26 cellular contexts compared by ENCODE assay signal in the genomic region with DNA sequence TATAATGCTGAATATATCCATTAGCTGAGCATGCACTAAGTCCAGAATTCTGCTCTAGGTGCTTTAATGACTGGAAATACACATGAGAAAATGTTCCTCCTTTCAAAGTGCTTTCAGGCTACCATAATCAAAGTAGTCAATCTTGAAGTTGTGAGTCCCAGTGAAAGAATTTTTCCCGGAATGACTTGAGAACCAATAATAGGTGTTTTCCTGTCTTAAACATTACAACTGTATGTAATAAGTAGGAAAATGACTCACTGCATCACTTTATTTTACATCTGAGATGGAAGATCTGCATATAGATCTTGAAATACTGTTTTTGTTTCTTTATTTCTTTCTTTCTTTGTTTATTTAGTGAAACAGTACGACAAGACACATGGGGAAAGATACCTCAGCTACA.
"Had no signal": no experiment of that assay in that cellular context is flagged by ENCODE, and none has a peak within 500 bp of the region (broad histone marks: within the 10 kb centered on the region; RNA-seq: fewer than 3 reads in every experiment).

No MANE protein-coding gene starts in this region.

- ATAC-seq: activated CD8-positive, alpha-beta T cell treated with anti-CD3 and anti-CD28 coated beads, Interleukin-2, amount 10 ng/mL, durations not matched to agents 7 days and 5 days; activated naive CD4-positive, alpha-beta T cell treated with anti-CD3 and anti-CD28 coated beads, Interleukin-2, amount 50 U/mL, for 72 hours; activated T-helper 17 cell treated with anti-CD3 and anti-CD28 coated beads, Interleukin-2, amount 50 U/mL, for 72 hours; left lung; naive thymus-derived CD8-positive, alpha-beta T cell; sciatic nerve; stimulated activated naive B cell treated with anti-CD40 and anti-IgM and Interleukin-4, amounts not matched to agents 10 μg/mL and 1 μg/mL and 100 μg/mL, for 72 hours had no signal

- H3K79me2 ChIP-seq: hepatocyte had no signal

- H3K9ac ChIP-seq: neural progenitor cell had no signal

- H3K9me3 ChIP-seq: left lung, transverse colon had no signal

- DNase-seq: activated CD4-positive, alpha-beta T cell treated with anti-CD3 and anti-CD28 coated beads, Interleukin-2, amount 50 U/mL, for 1 hour; activated CD4-positive, CD25-positive, alpha-beta regulatory T cell treated with anti-CD3 and anti-CD28 coated beads, Interleukin-2, amount 50 U/mL, for 72 hours; activated CD8-positive, alpha-beta T cell treated with anti-CD3 and anti-CD28 coated beads, Interleukin-2, amount 10 ng/mL, durations not matched to agents 7 days and 5 days; aorta; brain microvascular endothelial cell; endodermal cell; erythroblast; foreskin melanocyte; immature natural killer cell; kidney glomerular epithelial cell; left lung; naive thymus-derived CD8-positive, alpha-beta T cell; posterior cingulate gyrus; small intestine; stimulated activated CD4-positive, alpha-beta T cell treated with anti-CD3 and anti-CD28 coated beads, Interleukin-15, amount 100 ng/mL, for 24 hours; stimulated activated CD8-positive, alpha-beta memory T cell treated with anti-CD3 and anti-CD28 coated beads, Interleukin-4, amount 100 ng/mL, for 48 hours; stimulated activated naive B cell treated with anti-CD40 and anti-IgM and Interleukin-4, amounts not matched to agents 10 μg/mL and 1 μg/mL and 100 μg/mL, for 72 hours; transverse colon had no signal

- H3K27me3 ChIP-seq: brain microvascular endothelial cell, hepatocyte, left lung, neural progenitor cell, transverse colon had no signal

- H3K4me1 ChIP-seq: left lung, transverse colon had no signal

- FAIRE-seq: colon, small intestine, urothelium cell line had no signal

- H3K4me3 ChIP-seq: hepatocyte, left lung, lung, neural progenitor cell, transverse colon had no signal

- H3K27ac ChIP-seq: brain microvascular endothelial cell, hepatocyte, left lung, neural progenitor cell, transverse colon had no signal

- H2AFZ ChIP-seq: hepatocyte, neural progenitor cell had no signal

- H3K36me3 ChIP-seq: brain microvascular endothelial cell, left lung, neural progenitor cell, transverse colon had no signal

- H3K4me2 ChIP-seq: hepatocyte, neural progenitor cell had no signal
